ENCODE assay signal across 8 cellular contexts in genomic region chr19:13597625-13598024, GRCh38.
DNase-seq lines count a peak whose midpoint lies in the region; ATAC-seq, FAIRE-seq and TF ChIP-seq lines count a peak whose summit lies in the region.

No MANE protein-coding gene starts in this region.

- no peak overlapping the region for H3K4me2 ChIP-seq in endothelial cell of umbilical vein (ENCODE audit: insufficient read depth, low read length)

- DNase-seq in CD14-positive monocyte (ENCODE audit: low spot score) (no peak), HK-2 (ENCODE audit: unreplicated experiment) (peak; percentile 39), NCI-H748 (lab: John Stamatoyannopoulos, UW; ENCODE audit: unreplicated experiment) (peak; percentile 78), endothelial cell of umbilical vein (ENCODE audit: low read depth, low spot score) (peak; percentile 66), mucosa of gallbladder (ENCODE audit: low spot score) (peak; percentile 39)
- peak; percentile 57 for DNase-seq in activated CD4-positive, alpha-beta memory T cell treated with anti-CD3 and anti-CD28 coated beads, Interleukin-2, amount 10 ng/mL, durations not matched to agents 7 days and 5 days
- DNase-seq in stimulated activated naive CD4-positive, alpha-beta T cell treated with Interleukin-2 at 50 U/mL for 16 hours (lab: John Stamatoyannopoulos, UW) = peak; percentile 32

- TF ChIP-seq CTCF in CD14-positive monocyte (IDR thresholded peaks at IDR 0.05) (peak; percentile 67), endothelial cell of umbilical vein (IDR thresholded peaks at IDR 0.05; ENCODE audit: extremely low read depth in 1 of 2, insufficient read depth in 1 of 2, low read depth in 1 of 2, low read length in 2 of 2) (peak; percentile 39 to 61)

- no peak overlapping the region for H3K4me3 ChIP-seq in endothelial cell of umbilical vein (replicated peaks in 1 of 3; ENCODE audit: insufficient read depth in 1 of 3, low read depth in 1 of 3, low read length in 3 of 3)

- no peak overlapping the region for H2AFZ ChIP-seq in endothelial cell of umbilical vein (ENCODE audit: low read depth, low read length)

- no peaks in the 10 kb centered on the region for H3K4me1 ChIP-seq in endothelial cell of umbilical vein (ENCODE audit: control insufficient read depth, extremely low read depth, insufficient read depth, low read length)

- no peak overlapping the region for H3K9ac ChIP-seq in endothelial cell of umbilical vein (replicated peaks; ENCODE audit: extremely low read depth, insufficient read depth, low read length)

- H3K27me3 ChIP-seq in endothelial cell of umbilical vein (ENCODE audit: control insufficient read depth in 2 of 2, insufficient read depth in 2 of 2, low read length in 2 of 2) = no peaks in the 10 kb centered on the region

- H3K9me3 Mint-ChIP-seq in CD14-positive monocyte = peaks cover 0 to 3% (median 0%) of the 10 kb centered on the region in 7 donors
- H3K9me3 Mint-ChIP-seq in activated CD4-positive, alpha-beta memory T cell treated with anti-CD3 and anti-CD28 coated beads, Interleukin-2, amount 10 ng/mL, durations not matched to agents 7 days and 5 days = no peaks in the 10 kb centered on the region

- CTCF ChIA-PET in activated CD4-positive, alpha-beta memory T cell treated with anti-CD3 and anti-CD28 coated beads, Interleukin-2, amount 10 ng/mL, durations not matched to agents 7 days and 5 days (lab: Charles Lee) = interaction anchor here (0.7 to 2.0 kb wide), 3 partner anchors 124 to 264 kb away, joined by 3 to 11 read pairs (median 4); no protein-coding TSS in a partner anchor
- CTCF ChIA-PET in endothelial cell of umbilical vein (lab: Charles Lee) = interaction anchor here (0.6 to 8.2 kb wide), 14 partner anchors 8 to 461 kb away, joined by 3 to 124 read pairs (median 3); no protein-coding TSS in a partner anchor

- no peaks in the 10 kb centered on the region for H3K36me3 Mint-ChIP-seq in CD14-positive monocyte
- H3K36me3 Mint-ChIP-seq in activated CD4-positive, alpha-beta memory T cell treated with anti-CD3 and anti-CD28 coated beads, Interleukin-2, amount 10 ng/mL, durations not matched to agents 7 days and 5 days (ENCODE audit: low read depth) = no peaks in the 10 kb centered on the region

- POLR2A ChIA-PET in activated CD4-positive, alpha-beta memory T cell treated with anti-CD3 and anti-CD28 coated beads, Interleukin-2, amount 10 ng/mL, durations not matched to agents 7 days and 5 days (lab: Charles Lee) = interaction anchor here (1.3 kb wide), 1 partner anchor 266 kb away, joined by 3 read pairs; no protein-coding TSS in a partner anchor
- POLR2A ChIA-PET in endothelial cell of umbilical vein (lab: Charles Lee) = no interaction called here

- peak; percentile 35 for FAIRE-seq in endothelial cell of umbilical vein (lab: Jason Lieb, UNC)

- no peak overlapping the region for H3K27ac Mint-ChIP-seq in CD14-positive monocyte
- no peak overlapping the region for H3K27ac Mint-ChIP-seq in activated CD4-positive, alpha-beta memory T cell treated with anti-CD3 and anti-CD28 coated beads, Interleukin-2, amount 10 ng/mL, durations not matched to agents 7 days and 5 days

- H3K4me1 Mint-ChIP-seq in CD14-positive monocyte = no peaks in the 10 kb centered on the region
- H3K4me1 Mint-ChIP-seq in activated CD4-positive, alpha-beta memory T cell treated with anti-CD3 and anti-CD28 coated beads, Interleukin-2, amount 10 ng/mL, durations not matched to agents 7 days and 5 days = peaks cover 2% of the 10 kb centered on the region

- no peaks in the 10 kb centered on the region for H3K79me2 ChIP-seq in endothelial cell of umbilical vein (ENCODE audit: control insufficient read depth, insufficient read depth, low read length)

- no peaks in the 10 kb centered on the region for H3K9me1 ChIP-seq in endothelial cell of umbilical vein (replicated peaks; ENCODE audit: control insufficient read depth, extremely low read depth, insufficient read depth, low read length)

- BruUV-seq in endothelial cell of umbilical vein (replicated peaks; lab: Mats Ljungman, UMichigan) = no TSS peak

- dilution Hi-C loops in endothelial cell of umbilical vein (cut with MboI; ENCODE audit: extremely low pct_ligation_motif_present, low sequenced_read_pairs) = no loop called here

- ATAC-seq in HG02571 (IDR thresholded peaks at IDR 0.05; ENCODE audit: unreplicated experiment) = no peak

- H3K27ac ChIP-seq in endothelial cell of umbilical vein (ENCODE audit: insufficient read depth, low read depth, low read length) = no peak overlapping the region

- H4K20me1 ChIP-seq in endothelial cell of umbilical vein (replicated peaks; ENCODE audit: control insufficient read depth, extremely low read depth, insufficient read depth, low read length) = no peaks in the 10 kb centered on the region

- no peaks in the 10 kb centered on the region for H3K9me3 ChIP-seq in endothelial cell of umbilical vein (replicated peaks; ENCODE audit: control insufficient read depth, insufficient read depth, low read length)

- peaks cover 2 to 10% (median 6%) of the 10 kb centered on the region in 3 donors for H3K27me3 Mint-ChIP-seq in CD14-positive monocyte (ENCODE audit: low read depth in 3 of 3)
- peaks cover 9% of the 10 kb centered on the region for H3K27me3 Mint-ChIP-seq in activated CD4-positive, alpha-beta memory T cell treated with anti-CD3 and anti-CD28 coated beads, Interleukin-2, amount 10 ng/mL, durations not matched to agents 7 days and 5 days

- TF ChIP-seq POLR2A in endothelial cell of umbilical vein (IDR thresholded peaks at IDR 0.05; ENCODE audit: low read depth, low read length) = no peak

- intact Hi-C loops in CD14-positive monocyte (cut with micrococcal nuclease) (loop anchor here (2.0 to 5.0 kb wide), 2 partner anchors 123 to 125 kb away; no protein-coding TSS in a partner anchor), endothelial cell of umbilical vein (cut with micrococcal nuclease) (loop anchor here (1.0 to 10.0 kb wide), 5 partner anchors 124 to 447 kb away; partner anchors contain the start of gene C19orf53)

- H3K36me3 ChIP-seq in endothelial cell of umbilical vein (ENCODE audit: control insufficient read depth in 2 of 2, extremely low read depth in 1 of 2, insufficient read depth in 2 of 2, low read length in 2 of 2) = no peaks in the 10 kb centered on the region

- no peak overlapping the region for H3K4me3 Mint-ChIP-seq in CD14-positive monocyte
- H3K4me3 Mint-ChIP-seq in activated CD4-positive, alpha-beta memory T cell treated with anti-CD3 and anti-CD28 coated beads, Interleukin-2, amount 10 ng/mL, durations not matched to agents 7 days and 5 days = no peak overlapping the region

TF ChIP-seq in endothelial cell of umbilical vein, 7 proteins besides CTCF, POLR2A, EP300 and RAD21:
- TF ChIP-seq FOS (IDR thresholded peaks at IDR 0.05; ENCODE audit: borderline replicate concordance, insufficient read depth, low read length) = no peak
- TF ChIP-seq JUN (IDR thresholded peaks at IDR 0.05; ENCODE audit: borderline replicate concordance, insufficient read depth, insufficient read length, low read depth) = no peak
- no peak for TF ChIP-seq GATA2 (IDR thresholded peaks at IDR 0.05; ENCODE audit: insufficient read depth, insufficient read length, low read depth, low read length)
- TF ChIP-seq POLR2AphosphoS5 (IDR thresholded peaks at IDR 0.05; ENCODE audit: insufficient read depth, low read depth, low read length) = no peak
- TF ChIP-seq MAX (IDR thresholded peaks at IDR 0.05; ENCODE audit: insufficient read depth, insufficient read length) = no peak
- no peak for TF ChIP-seq EZH2 (IDR thresholded peaks at IDR 0.05; ENCODE audit: borderline replicate concordance, low read depth, low read length, severe bottlenecking)
- TF ChIP-seq MYC (IDR thresholded peaks at IDR 0.05; ENCODE audit: low read depth, low read length) = no peak
